Comparison of ENCODE assay signal across 9 cellular contexts in genomic region chr19:16654621-16655020, GRCh38.
"Had no signal": no experiment of that assay in that cellular context is flagged by ENCODE, and none has a peak within 500 bp of the region (broad histone marks: within the 10 kb centered on the region; RNA-seq: fewer than 3 reads in every experiment).

No MANE protein-coding gene starts in this region.

- H3K9me3 Mint-ChIP-seq: endodermal cell, T-cell had no signal

- H3K9me3 ChIP-seq: breast epithelium, upper lobe of left lung had no signal

- H3K27ac Mint-ChIP-seq: endodermal cell, T-cell had no signal

- H3K4me3 ChIP-seq: breast epithelium, upper lobe of left lung had no signal

- H3K4me3 Mint-ChIP-seq: activated naive CD8-positive, alpha-beta T cell; endodermal cell; T-cell had no signal

- DNase-seq: activated CD8-positive, alpha-beta memory T cell treated with anti-CD3 and anti-CD28 coated beads for 24 hours; activated effector memory CD4-positive, alpha-beta T cell treated with Interleukin-2 at 50 U/mL for 16 hours; stimulated activated CD4-positive, alpha-beta T cell treated with anti-CD3 and anti-CD28 coated beads, Interleukin-2, amount 100 ng/mL, for 48 hours; stimulated activated naive CD4-positive, alpha-beta T cell treated with Interleukin-2 at 50 U/mL for 16 hours; T-cell; upper lobe of left lung had no signal

- H3K27me3 ChIP-seq: breast epithelium, upper lobe of left lung had no signal

- H3K4me1 Mint-ChIP-seq: endodermal cell had no signal

- H3K27ac ChIP-seq: breast epithelium, upper lobe of left lung had no signal

- H3K27me3 Mint-ChIP-seq: activated naive CD8-positive, alpha-beta T cell; T-cell had no signal
